Comparison of ENCODE assay signal across 34 cellular contexts in the genomic region with DNA sequence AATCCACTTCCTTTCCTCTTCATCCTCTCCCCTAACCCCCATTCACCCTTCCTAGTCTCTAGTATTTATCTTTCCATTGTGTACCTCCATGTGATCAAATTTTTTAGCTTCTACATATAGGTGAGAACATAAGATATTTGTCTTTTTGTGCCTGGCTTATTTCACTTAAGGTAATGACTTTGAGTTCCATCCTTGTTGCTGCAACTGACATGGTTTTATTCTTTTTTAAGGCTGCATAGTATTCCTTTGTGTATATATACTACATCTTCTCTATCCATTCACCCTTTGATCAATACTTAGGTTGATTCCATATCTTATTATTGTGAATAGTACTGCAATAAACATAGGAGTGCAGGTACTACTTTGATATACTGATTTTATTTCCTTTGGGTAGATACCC.
"Had no signal": no experiment of that assay in that cellular context is flagged by ENCODE, and none has a peak within 500 bp of the region (broad histone marks: within the 10 kb centered on the region; RNA-seq: fewer than 3 reads in every experiment).

No MANE protein-coding gene starts in this region.

- H3K36me3 Mint-ChIP-seq: activated CD4-positive, alpha-beta memory T cell treated with anti-CD3 and anti-CD28 coated beads for 36 hours; WTC11 had no signal

- H3K4me1 Mint-ChIP-seq: activated B cell treated with CpG ODN at 0.5 μM for 24 hours, WTC11 had no signal

- H3K27ac Mint-ChIP-seq: activated B cell treated with CpG ODN at 0.5 μM for 24 hours; activated CD4-positive, alpha-beta memory T cell treated with anti-CD3 and anti-CD28 coated beads for 36 hours; activated CD4-positive, alpha-beta memory T cell treated with anti-CD3 and anti-CD28 coated beads, Interleukin-2, amount 10 ng/mL, durations not matched to agents 7 days and 5 days; activated CD4-positive, alpha-beta T cell treated with anti-CD3 and anti-CD28 coated beads for 36 hours; activated CD4-positive, alpha-beta T cell treated with anti-CD3 and anti-CD28 coated beads, Interleukin-2, amount 10 ng/mL, durations not matched to agents 24 days and 14 days; activated CD4-positive, alpha-beta T cell treated with anti-CD3 and anti-CD28 coated beads, Interleukin-2, amount 10 ng/mL, durations not matched to agents 7 days and 5 days; activated CD8-positive, alpha-beta memory T cell treated with anti-CD3 and anti-CD28 coated beads, Interleukin-2, amount 10 ng/mL, durations not matched to agents 7 days and 5 days; activated CD8-positive, alpha-beta T cell treated with anti-CD3 and anti-CD28 coated beads for 36 hours; activated CD8-positive, alpha-beta T cell treated with anti-CD3 and anti-CD28 coated beads, Interleukin-2, amount 10 ng/mL, durations not matched to agents 7 days and 5 days; activated T-cell treated with anti-CD3 and anti-CD28 coated beads, Interleukin-2, amount 50 U/mL, for 24 hours; T-helper 1 cell treated with Interleukin-12 subunit alpha and Interleukin-12 subunit beta and Interleukin-4 antibody, amounts not matched to agents 30 μg/mL and 1 μg/mL, for 36 hours; T-helper 17 cell; T-helper 2 cell treated with Interferon-gamma antibody and Interleukin-4, amounts not matched to agents 5 μg/mL and 100 μg/mL, for 36 hours; WTC11 had no signal

- H3K36me3 ChIP-seq: WERI-Rb-1 had no signal

- H3K27me3 Mint-ChIP-seq: activated CD4-positive, alpha-beta T cell treated with anti-CD3 and anti-CD28 coated beads for 36 hours; activated CD4-positive, alpha-beta T cell treated with anti-CD3 and anti-CD28 coated beads, Interleukin-2, amount 10 ng/mL, durations not matched to agents 7 days and 5 days; activated T-cell treated with anti-CD3 and anti-CD28 coated beads, Interleukin-2, amount 50 U/mL, for 24 hours; T-helper 17 cell had no signal

- H3K27ac ChIP-seq: VCaP, WERI-Rb-1 had no signal

- H3K4me3 Mint-ChIP-seq: activated B cell treated with CpG ODN at 0.5 μM for 24 hours; activated CD4-positive, alpha-beta memory T cell treated with anti-CD3 and anti-CD28 coated beads for 36 hours; activated CD4-positive, alpha-beta memory T cell treated with anti-CD3 and anti-CD28 coated beads, Interleukin-2, amount 10 ng/mL, durations not matched to agents 7 days and 5 days; activated CD4-positive, alpha-beta T cell treated with anti-CD3 and anti-CD28 coated beads for 36 hours; activated CD4-positive, alpha-beta T cell treated with anti-CD3 and anti-CD28 coated beads, Interleukin-2, amount 10 ng/mL, durations not matched to agents 24 days and 14 days; activated CD4-positive, alpha-beta T cell treated with anti-CD3 and anti-CD28 coated beads, Interleukin-2, amount 10 ng/mL, durations not matched to agents 7 days and 5 days; activated CD8-positive, alpha-beta memory T cell treated with anti-CD3 and anti-CD28 coated beads, Interleukin-2, amount 10 ng/mL, durations not matched to agents 7 days and 5 days; activated CD8-positive, alpha-beta T cell treated with anti-CD3 and anti-CD28 coated beads for 36 hours; activated CD8-positive, alpha-beta T cell treated with anti-CD3 and anti-CD28 coated beads, Interleukin-2, amount 10 ng/mL, durations not matched to agents 7 days and 5 days; activated T-cell treated with anti-CD3 and anti-CD28 coated beads, Interleukin-2, amount 50 U/mL, for 24 hours; T-helper 1 cell treated with Interleukin-12 subunit alpha and Interleukin-12 subunit beta and Interleukin-4 antibody, amounts not matched to agents 30 μg/mL and 1 μg/mL, for 36 hours; T-helper 17 cell; T-helper 2 cell treated with Interferon-gamma antibody and Interleukin-4, amounts not matched to agents 5 μg/mL and 100 μg/mL, for 36 hours; WTC11 had no signal

- DNase-seq: activated B cell treated with CpG ODN at 0.5 μM for 24 hours; activated CD4-positive, alpha-beta memory T cell treated with anti-CD3 and anti-CD28 coated beads for 36 hours; activated CD4-positive, alpha-beta memory T cell treated with anti-CD3 and anti-CD28 coated beads, Interleukin-2, amount 10 ng/mL, durations not matched to agents 7 days and 5 days; activated CD4-positive, alpha-beta T cell treated with anti-CD3 and anti-CD28 coated beads for 1 hour; activated CD4-positive, alpha-beta T cell treated with anti-CD3 and anti-CD28 coated beads for 36 hours; activated CD4-positive, alpha-beta T cell treated with anti-CD3 and anti-CD28 coated beads for 4 hours; activated CD4-positive, alpha-beta T cell treated with anti-CD3 and anti-CD28 coated beads for 48 hours; activated CD4-positive, alpha-beta T cell treated with anti-CD3 and anti-CD28 coated beads, Interleukin-2, amount 10 ng/mL, durations not matched to agents 24 days and 14 days; activated CD4-positive, alpha-beta T cell treated with anti-CD3 and anti-CD28 coated beads, Interleukin-2, amount 10 ng/mL, durations not matched to agents 7 days and 5 days; activated CD4-positive, alpha-beta T cell treated with anti-CD3 and anti-CD28 coated beads, Interleukin-2, amount 50 U/mL, for 1 hour; activated CD4-positive, alpha-beta T cell treated with anti-CD3 and anti-CD28 coated beads, Interleukin-2, amount 50 U/mL, for 4 hours; activated CD4-positive, alpha-beta T cell treated with anti-CD3 and anti-CD28 coated beads, Interleukin-2, amount 50 U/mL, for 48 hours; activated CD4-positive, CD25-positive, alpha-beta regulatory T cell; activated CD4-positive, CD25-positive, alpha-beta regulatory T cell treated with anti-CD3 and anti-CD28 coated beads, Interleukin-2, amount 50 U/mL, for 72 hours; activated CD8-positive, alpha-beta memory T cell treated with anti-CD3 and anti-CD28 coated beads for 24 hours; activated CD8-positive, alpha-beta memory T cell treated with anti-CD3 and anti-CD28 coated beads, Interleukin-2, amount 10 ng/mL, durations not matched to agents 7 days and 5 days; activated CD8-positive, alpha-beta memory T cell treated with anti-CD3 and anti-CD28 coated beads, Interleukin-2, amount 50 U/mL, for 4 hours; activated CD8-positive, alpha-beta memory T cell treated with anti-CD3 and anti-CD28 coated beads, Interleukin-2, amount 50 U/mL, for 48 hours; activated CD8-positive, alpha-beta T cell treated with anti-CD3 and anti-CD28 coated beads for 36 hours; activated CD8-positive, alpha-beta T cell treated with anti-CD3 and anti-CD28 coated beads, Interleukin-2, amount 10 ng/mL, durations not matched to agents 7 days and 5 days; activated T-cell treated with anti-CD3 and anti-CD28 coated beads for 4 hours; activated T-cell treated with anti-CD3 and anti-CD28 coated beads, Interleukin-2, amount 50 U/mL, for 1 hour; activated T-cell treated with anti-CD3 and anti-CD28 coated beads, Interleukin-2, amount 50 U/mL, for 24 hours; T-helper 17 cell; T-helper 2 cell; T-helper 9 cell; T1000; WERI-Rb-1 had no signal

- FAIRE-seq: TTC549 had no signal

- ATAC-seq: activated CD4-positive, alpha-beta T cell treated with anti-CD3 and anti-CD28 coated beads for 36 hours; activated CD4-positive, CD25-positive, alpha-beta regulatory T cell treated with anti-CD3 and anti-CD28 coated beads, Interleukin-2, amount 50 U/mL, for 24 hours; activated CD8-positive, alpha-beta memory T cell treated with anti-CD3 and anti-CD28 coated beads, Interleukin-2, amount 10 ng/mL, durations not matched to agents 7 days and 5 days; activated CD8-positive, alpha-beta T cell treated with anti-CD3 and anti-CD28 coated beads for 36 hours; activated CD8-positive, alpha-beta T cell treated with anti-CD3 and anti-CD28 coated beads, Interleukin-2, amount 10 ng/mL, durations not matched to agents 7 days and 5 days; T-helper 17 cell; WTC11 had no signal
